ENCODE assay signal across 27 cellular contexts in the genomic region with DNA sequence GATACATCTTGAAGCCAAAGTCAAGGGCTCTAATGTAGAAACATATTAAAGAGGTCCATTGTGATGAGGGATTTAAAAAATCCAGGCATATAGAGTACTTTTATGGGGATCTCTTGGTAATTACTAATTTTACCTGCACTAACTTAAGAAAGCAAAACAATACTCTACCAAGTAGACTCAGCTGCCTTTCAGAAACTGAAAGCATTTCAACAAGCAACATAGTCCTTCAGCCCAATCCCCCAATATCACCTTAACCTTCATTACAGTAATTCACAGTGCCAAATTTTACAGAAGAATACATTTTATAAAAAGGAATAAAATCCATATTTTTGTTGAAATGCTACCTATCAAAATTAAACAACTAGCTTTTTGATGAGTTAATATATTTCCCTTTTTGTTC.
"Had no signal": no experiment of that assay in that cellular context is flagged by ENCODE, and none has a peak within 500 bp of the region (broad histone marks: within the 10 kb centered on the region; RNA-seq: fewer than 3 reads in every experiment).

No MANE protein-coding gene starts in this region.

- H3K36me3 ChIP-seq: esophagus squamous epithelium, gastrocnemius medialis, heart right ventricle had no signal

- H3K27me3 ChIP-seq: esophagus squamous epithelium, gastrocnemius medialis, heart right ventricle, left lung had no signal

- DNase-seq: cortex of kidney; effector CD8-positive, alpha-beta T cell; effector memory CD8-positive, alpha-beta T cell; endodermal cell; erythroblast; esophagus squamous epithelium; foreskin fibroblast; foreskin melanocyte; gastrocnemius medialis; glutamatergic neuron; head of caudate nucleus; heart right ventricle; hippocampal formation; left cardiac atrium; left lung; left ventricle myocardium superior; mammary epithelial cell; mesendoderm; midbrain; naive thymus-derived CD4-positive, alpha-beta T cell; natural killer cell had no signal

- H3K4me1 ChIP-seq: esophagus squamous epithelium, gastrocnemius medialis, heart right ventricle, left lung had no signal

- H3K4me3 ChIP-seq: esophagus squamous epithelium, gastrocnemius medialis, heart right ventricle, left lung, lung had no signal

- ATAC-seq: effector memory CD8-positive, alpha-beta T cell; esophagus mucosa; gastrocnemius medialis; heart right ventricle; left cardiac atrium; left lung; left ventricle myocardium superior; naive thymus-derived CD4-positive, alpha-beta T cell; natural killer cell had no signal

- H3K27ac ChIP-seq: epithelial cell of prostate, esophagus squamous epithelium, gastrocnemius medialis, heart right ventricle, left lung had no signal

- H3K9me3 ChIP-seq: gastrocnemius medialis had no signal

- FAIRE-seq: endometrium, islet of Langerhans, keratinocyte had no signal
